In the genomic region with DNA sequence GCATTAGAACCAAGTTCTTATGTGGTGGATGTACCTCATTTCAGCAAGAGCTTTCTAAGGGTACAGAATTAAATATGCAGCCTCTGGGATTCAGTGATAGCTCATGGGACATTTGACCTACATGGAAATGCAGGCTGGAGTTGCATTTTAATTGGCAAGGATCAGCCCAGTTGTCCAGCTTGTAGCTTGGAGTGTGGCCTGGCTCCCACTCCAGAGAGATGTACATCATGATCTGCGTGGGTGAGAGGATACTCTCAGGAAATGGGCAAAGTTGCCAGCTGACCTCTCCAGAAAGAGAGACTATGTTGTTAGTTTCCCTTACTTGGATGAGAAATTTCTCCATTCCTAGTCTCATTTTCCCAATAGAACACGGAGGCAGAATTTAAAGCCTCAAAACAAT, we compare ENCODE assay signal across 30 cellular contexts.
"Had no signal": no experiment of that assay in that cellular context is flagged by ENCODE, and none has a peak within 500 bp of the region (broad histone marks: within the 10 kb centered on the region; RNA-seq: fewer than 3 reads in every experiment).

No MANE protein-coding gene starts in this region.

- H3K27me3 Mint-ChIP-seq: naive thymus-derived CD8-positive, alpha-beta T cell; stimulated activated memory B cell treated with anti-CD40 and anti-IgM and Interleukin-4, amounts not matched to agents 10 μg/mL and 1 μg/mL and 100 μg/mL, for 72 hours; stimulated activated naive CD8-positive, alpha-beta T cell treated with anti-CD3 and anti-CD28 coated beads, Interleukin-15, amount 100 ng/mL, for 72 hours; type B pancreatic cell had no signal

- H3K4me1 ChIP-seq: parathyroid adenoma, psoas muscle, testis, tibial artery, transverse colon, upper lobe of right lung, vagina had no signal

- H3K36me3 Mint-ChIP-seq: natural killer cell treated with Interleukin-12 subunit alpha and Interleukin-12 subunit beta and Interleukin-15 and Interleukin-18, amount 100 ng/mL, for 72 hours; stimulated activated memory B cell treated with anti-CD40 and anti-IgM and Interleukin-4, amounts not matched to agents 10 μg/mL and 1 μg/mL and 100 μg/mL, for 72 hours; type B pancreatic cell had no signal

- H3K4me3 ChIP-seq: ovary, psoas muscle, right lobe of liver, sigmoid colon, suprapubic skin, testis, tibial artery, transverse colon, upper lobe of right lung, vagina had no signal

- H3K27ac Mint-ChIP-seq: naive thymus-derived CD8-positive, alpha-beta T cell; natural killer cell treated with Interleukin-12 subunit alpha and Interleukin-12 subunit beta and Interleukin-15 and Interleukin-18, amount 100 ng/mL, for 72 hours; nephron progenitor cell; progenitor cell of endocrine pancreas; stimulated activated memory B cell treated with anti-CD40 and anti-IgM and Interleukin-4, amounts not matched to agents 10 μg/mL and 1 μg/mL and 100 μg/mL, for 72 hours; stimulated activated naive CD8-positive, alpha-beta T cell treated with anti-CD3 and anti-CD28 coated beads, Interleukin-15, amount 100 ng/mL, for 72 hours; type B pancreatic cell had no signal

- H3K4me1 Mint-ChIP-seq: stimulated activated memory B cell treated with anti-CD40 and anti-IgM and Interleukin-4, amounts not matched to agents 10 μg/mL and 1 μg/mL and 100 μg/mL, for 72 hours had no signal

- H3K36me3 ChIP-seq: neutrophil, ovary, right lobe of liver, sigmoid colon, suprapubic skin, tibial artery, transverse colon, upper lobe of right lung, vagina had no signal

- H3K27ac ChIP-seq: neutrophil, ovary, parathyroid adenoma, psoas muscle, right lobe of liver, sigmoid colon, suprapubic skin, testis, tibial artery, transverse colon, upper lobe of right lung, vagina had no signal

- H3K9me3 ChIP-seq: neutrophil, ovary, psoas muscle, right lobe of liver, sigmoid colon, suprapubic skin, testis, tibial artery, transverse colon, upper lobe of right lung, vagina had no signal

- ATAC-seq: naive thymus-derived CD8-positive, alpha-beta T cell; natural killer cell treated with Interleukin-12 subunit alpha and Interleukin-12 subunit beta and Interleukin-15 and Interleukin-18, amount 100 ng/mL, for 72 hours; psoas muscle; right cardiac atrium; right lobe of liver; stimulated activated memory B cell treated with anti-CD40 and anti-IgM and Interleukin-4, amounts not matched to agents 10 μg/mL and 1 μg/mL and 100 μg/mL, for 72 hours; stimulated activated naive CD8-positive, alpha-beta T cell treated with anti-CD3 and anti-CD28 coated beads, Interleukin-15, amount 100 ng/mL, for 72 hours; stimulated activated naive CD8-positive, alpha-beta T cell treated with anti-CD3 and anti-CD28 coated beads, Interleukin-15, Interleukin-2, amounts not matched to agents 100 U/mL and 50 U/mL, for 24 hours; upper lobe of right lung had no signal

- H3K27me3 ChIP-seq: neutrophil, ovary, right lobe of liver, sigmoid colon, suprapubic skin, testis, tibial artery, transverse colon, upper lobe of right lung, vagina had no signal

- H3K9me3 Mint-ChIP-seq: natural killer cell treated with Interleukin-12 subunit alpha and Interleukin-12 subunit beta and Interleukin-15 and Interleukin-18, amount 100 ng/mL, for 72 hours; nephron progenitor cell; neural crest cell; stimulated activated memory B cell treated with anti-CD40 and anti-IgM and Interleukin-4, amounts not matched to agents 10 μg/mL and 1 μg/mL and 100 μg/mL, for 72 hours; stimulated activated naive CD8-positive, alpha-beta T cell treated with anti-CD3 and anti-CD28 coated beads, Interleukin-15, amount 100 ng/mL, for 72 hours; type B pancreatic cell had no signal

- H3K4me3 Mint-ChIP-seq: naive thymus-derived CD8-positive, alpha-beta T cell; natural killer cell treated with Interleukin-12 subunit alpha and Interleukin-12 subunit beta and Interleukin-15 and Interleukin-18, amount 100 ng/mL, for 72 hours; nephron progenitor cell; neural crest cell; stimulated activated memory B cell treated with anti-CD40 and anti-IgM and Interleukin-4, amounts not matched to agents 10 μg/mL and 1 μg/mL and 100 μg/mL, for 72 hours; stimulated activated naive CD8-positive, alpha-beta T cell treated with anti-CD3 and anti-CD28 coated beads, Interleukin-15, amount 100 ng/mL, for 72 hours; type B pancreatic cell had no signal

- DNase-seq: naive thymus-derived CD8-positive, alpha-beta T cell; nephron progenitor cell; nucleus accumbens; ovary; posterior cingulate gyrus; psoas muscle; right cardiac atrium; right lobe of liver; sigmoid colon; small intestine; stimulated activated CD4-positive, alpha-beta T cell treated with anti-CD3 and anti-CD28 coated beads, Interleukin-15, amount 100 ng/mL, for 24 hours; stimulated activated CD4-positive, alpha-beta T cell treated with anti-CD3 and anti-CD28 coated beads, Interleukin-2, amount 100 ng/mL, for 24 hours; stimulated activated CD4-positive, alpha-beta T cell treated with anti-CD3 and anti-CD28 coated beads, Interleukin-2, amount 100 ng/mL, for 48 hours; stimulated activated CD4-positive, alpha-beta T cell treated with anti-CD3 and anti-CD28 coated beads, Interleukin-4, amount 100 ng/mL, for 24 hours; stimulated activated naive CD4-positive, alpha-beta T cell; stimulated activated naive CD8-positive, alpha-beta T cell treated with anti-CD3 and anti-CD28 coated beads, Interleukin-15, amount 100 ng/mL, for 72 hours; stimulated activated naive CD8-positive, alpha-beta T cell treated with anti-CD3 and anti-CD28 coated beads, Interleukin-15, Interleukin-2, amounts not matched to agents 100 U/mL and 50 U/mL, for 24 hours; testis; tibial artery; transverse colon; upper lobe of right lung had no signal
